In genomic region chr14:100562751-100563150, GRCh38 we compare ENCODE assay signal across 19 cellular contexts. TPM values are rescaled to one million over a fixed set of nuclear protein-coding genes. Genes with fewer than 3 reads are reported as not detected.
DNase-seq lines count a peak whose midpoint lies in the region; TF ChIP-seq lines count a peak whose summit lies in the region.
"Had no signal": no experiment of that assay in that cellular context is flagged by ENCODE, and none has a peak within 500 bp of the region (broad histone marks: within the 10 kb centered on the region; RNA-seq: fewer than 3 reads in every experiment).

No MANE protein-coding gene starts in this region.

- no peak overlapping the region for H2BK12ac ChIP-seq in neuronal stem cell (ENCODE audit: low read length)

- H3K36me3 ChIP-seq in OCI-LY3 (replicated peaks; ENCODE audit: low read depth, low read length) = no peaks in the 10 kb centered on the region
- no peaks in the 10 kb centered on the region for H3K36me3 ChIP-seq in neuronal stem cell (replicated peaks in 1 of 2; ENCODE audit: control insufficient read depth in 2 of 2, insufficient read depth in 2 of 2, low read length in 2 of 2)
- no peaks in the 10 kb centered on the region for H3K36me3 ChIP-seq in MM.1S (replicated peaks; ENCODE audit: insufficient read depth, low read length)

- H3F3A ChIP-seq in MM.1S (ENCODE audit: insufficient read depth, low read length) = no peaks in the 10 kb centered on the region

- no peak for TF ChIP-seq CTCF in OCI-LY3 (IDR thresholded peaks at IDR 0.05; ENCODE audit: low read depth, low read length)
- TF ChIP-seq CTCF in MM.1S (IDR thresholded peaks at IDR 0.05; ENCODE audit: low read length) = no peak

- peak overlapping the region; percentile 60 for H2AK5ac ChIP-seq in neuronal stem cell (ENCODE audit: low read depth, low read length)

- no peak overlapping the region for H3K27ac ChIP-seq in OCI-LY3 (ENCODE audit: low read length)
- no peak overlapping the region for H3K27ac ChIP-seq in neuronal stem cell (replicated peaks; ENCODE audit: low read length)
- H3K27ac ChIP-seq in MM.1S (ENCODE audit: low read length) = no peak overlapping the region
- H3K27ac ChIP-seq: 22Rv1, A549, C4-2B had no signal

- H3K4me2 ChIP-seq in OCI-LY3 (ENCODE audit: low read length) (peak overlapping the region; percentile 30), neuronal stem cell (ENCODE audit: insufficient read depth, low read length, poor library complexity, severe bottlenecking) (no peak overlapping the region), MM.1S (ENCODE audit: low read depth, low read length) (no peak overlapping the region)
- H3K4me2 ChIP-seq: A549 had no signal

- no peaks in the 10 kb centered on the region for H3K36me3 Mint-ChIP-seq in activated naive CD8-positive, alpha-beta T cell
- no peaks in the 10 kb centered on the region for H3K36me3 Mint-ChIP-seq in activated naive CD8-positive, alpha-beta T cell treated with anti-CD3 and anti-CD28 coated beads for 36 hours
- H3K36me3 Mint-ChIP-seq: CD8-positive, alpha-beta T cell had no signal

- H2BK15ac ChIP-seq in neuronal stem cell (ENCODE audit: low read length) = peak overlapping the region; percentile 69

- H4K20me1 ChIP-seq in OCI-LY3 (ENCODE audit: insufficient read depth, low read length) (no peaks in the 10 kb centered on the region), MM.1S (ENCODE audit: insufficient read depth, low read length) (no peaks in the 10 kb centered on the region)

- no peak overlapping the region for H2AFZ ChIP-seq in OCI-LY3 (ENCODE audit: low read depth, low read length)
- H2AFZ ChIP-seq in neuronal stem cell (ENCODE audit: low read length) = no peak overlapping the region
- no peak overlapping the region for H2AFZ ChIP-seq in MM.1S (ENCODE audit: low read length)

- no peak overlapping the region for H4K91ac ChIP-seq in neuronal stem cell (ENCODE audit: low read depth, low read length, poor library complexity)

- H3K79me2 ChIP-seq in OCI-LY3 (ENCODE audit: low read length) (no peaks in the 10 kb centered on the region), MM.1S (ENCODE audit: low read length) (no peaks in the 10 kb centered on the region)

- peak overlapping the region; percentile 16 for H3K27ac Mint-ChIP-seq in activated naive CD8-positive, alpha-beta T cell
- no peak overlapping the region for H3K27ac Mint-ChIP-seq in activated naive CD8-positive, alpha-beta T cell treated with anti-CD3 and anti-CD28 coated beads for 36 hours
- H3K27ac Mint-ChIP-seq: B cell; CD4-positive, alpha-beta T cell; CD8-positive, alpha-beta T cell had no signal

- H3K4me1 ChIP-seq in OCI-LY3 (ENCODE audit: low read length) (peaks cover 67% of the 10 kb centered on the region), neuronal stem cell (ENCODE audit: control insufficient read depth in 2 of 2, insufficient read depth in 1 of 2, low read depth in 1 of 2, low read length in 2 of 2) (peaks cover 0 to 13% of the 10 kb centered on the region in 2 donors), MM.1S (ENCODE audit: low read length) (no peaks in the 10 kb centered on the region)
- H3K4me1 ChIP-seq: Caco-2 had no signal

- H3K9me3 ChIP-seq in OCI-LY3 (ENCODE audit: insufficient read depth, low read length) = no peaks in the 10 kb centered on the region
- no peaks in the 10 kb centered on the region for H3K9me3 ChIP-seq in neuronal stem cell (replicated peaks in 1 of 2; ENCODE audit: control insufficient read depth in 2 of 2, insufficient read depth in 1 of 2, low read depth in 1 of 2, low read length in 2 of 2)
- no peaks in the 10 kb centered on the region for H3K9me3 ChIP-seq in MM.1S (replicated peaks; ENCODE audit: insufficient read depth, low read length)
- H3K9me3 ChIP-seq: A549, Caco-2 had no signal

- no peaks in the 10 kb centered on the region; the same call in 1 of the 2 replicates for H3K27me3 ChIP-seq in OCI-LY3 (ENCODE audit: low read depth, low read length)
- peaks cover 0 to 83% (median 13%) of the 10 kb centered on the region in 3 experiments for H3K27me3 ChIP-seq in neuronal stem cell (ENCODE audit: control insufficient read depth in 3 of 3, insufficient read depth in 3 of 3, low read depth in 1 of 3, low read length in 3 of 3)
- peaks cover 52% of the 10 kb centered on the region for H3K27me3 ChIP-seq in MM.1S (replicated peaks; ENCODE audit: insufficient read depth, low read length)

- no peaks in the 10 kb centered on the region for H3K9me2 ChIP-seq in MM.1S (replicated peaks; ENCODE audit: insufficient read depth, low read length)

- H3K4me3 ChIP-seq in OCI-LY3 (ENCODE audit: low read length) (no peak overlapping the region), neuronal stem cell (ENCODE audit: low read length in 2 of 2) (no peak overlapping the region), MM.1S (ENCODE audit: low read length) (no peak overlapping the region)
- H3K4me3 ChIP-seq: A549, GM12878 had no signal

- no peak overlapping the region for H3K4ac ChIP-seq in neuronal stem cell (ENCODE audit: low read length)

- H4K8ac ChIP-seq in neuronal stem cell (ENCODE audit: low read depth, low read length) = no peak overlapping the region

- peak overlapping the region; percentile 66 for H3K23ac ChIP-seq in neuronal stem cell (ENCODE audit: low read depth, low read length, poor library complexity)

- no peak for DNase-seq in activated naive CD8-positive, alpha-beta T cell treated with anti-CD3 and anti-CD28 coated beads for 36 hours
- DNase-seq in neuronal stem cell (ENCODE audit: low spot score) (no peak), MM.1S (no peak)
- no peak for DNase-seq in activated CD4-positive, alpha-beta T cell treated with anti-CD3 and anti-CD28 coated beads for 1 hour
- DNase-seq: AML-193; Caco-2; Calu3; CD4-positive, alpha-beta T cell; CD8-positive, alpha-beta T cell; DND-41; EL; GDM1 had no signal

- H3K9ac ChIP-seq in OCI-LY3 (ENCODE audit: low read length) (no peak overlapping the region), neuronal stem cell (ENCODE audit: low read depth, low read length, poor library complexity) (no peak overlapping the region), MM.1S (ENCODE audit: low read length) (no peak overlapping the region)

- no peaks in the 10 kb centered on the region for H3K27me3 Mint-ChIP-seq in activated naive CD8-positive, alpha-beta T cell
- peaks cover 5% of the 10 kb centered on the region for H3K27me3 Mint-ChIP-seq in activated naive CD8-positive, alpha-beta T cell treated with anti-CD3 and anti-CD28 coated beads for 36 hours

- no peaks in the 10 kb centered on the region for H3K9me3 Mint-ChIP-seq in activated naive CD8-positive, alpha-beta T cell (ENCODE audit: low read depth)
- H3K9me3 Mint-ChIP-seq in activated naive CD8-positive, alpha-beta T cell treated with anti-CD3 and anti-CD28 coated beads for 36 hours = no peaks in the 10 kb centered on the region
- H3K9me3 Mint-ChIP-seq: CD4-positive, alpha-beta T cell; CD8-positive, alpha-beta T cell had no signal

- peak overlapping the region; percentile 74 for H3K18ac ChIP-seq in neuronal stem cell (ENCODE audit: low read length)

- WGBS in neuronal stem cell (ENCODE audit: extremely low coverage in 2 of 2, insufficient read length in 2 of 2, insufficient replicate concordance in 1 of 2), 2 donors = no CpG with 5 or more reads among the region's 18 CpGs

- peaks cover 8% of the 10 kb centered on the region for H3K79me1 ChIP-seq in neuronal stem cell (ENCODE audit: low read depth, low read length)

- H3K4me1 Mint-ChIP-seq in activated naive CD8-positive, alpha-beta T cell (ENCODE audit: low read depth) = peaks cover 2% of the 10 kb centered on the region
- peaks cover 12% of the 10 kb centered on the region for H3K4me1 Mint-ChIP-seq in activated naive CD8-positive, alpha-beta T cell treated with anti-CD3 and anti-CD28 coated beads for 36 hours

- H2BK120ac ChIP-seq in neuronal stem cell (ENCODE audit: low read depth, low read length) = no peak overlapping the region

- no peak overlapping the region for H3K14ac ChIP-seq in neuronal stem cell (ENCODE audit: low read length)

- no peak overlapping the region for H3K4me3 Mint-ChIP-seq in activated naive CD8-positive, alpha-beta T cell
- H3K4me3 Mint-ChIP-seq in activated naive CD8-positive, alpha-beta T cell treated with anti-CD3 and anti-CD28 coated beads for 36 hours = no peak overlapping the region
- H3K4me3 Mint-ChIP-seq: B cell; CD4-positive, alpha-beta T cell; CD8-positive, alpha-beta T cell had no signal

- H2BK5ac ChIP-seq in neuronal stem cell (ENCODE audit: low read length) = peak overlapping the region; percentile 6

RNA-seq across cellular contexts. Expression of gene BEGAIN, which starts 24.5 kb away (rescaled TPM):
- 1 to 10 TPM; 5.9 to 6.6 TPM for total RNA-seq in activated naive CD8-positive, alpha-beta T cell treated with anti-CD3 and anti-CD28 coated beads for 36 hours
- polyA plus RNA-seq in neuronal stem cell (2013, experiment 1 of 2) = 20.9 TPM
- polyA plus RNA-seq in neuronal stem cell (2013, experiment 2 of 2) = 20.1 TPM
- total RNA-seq: B cell had no signal
